8 cellular contexts compared by ENCODE assay signal in the genomic region with DNA sequence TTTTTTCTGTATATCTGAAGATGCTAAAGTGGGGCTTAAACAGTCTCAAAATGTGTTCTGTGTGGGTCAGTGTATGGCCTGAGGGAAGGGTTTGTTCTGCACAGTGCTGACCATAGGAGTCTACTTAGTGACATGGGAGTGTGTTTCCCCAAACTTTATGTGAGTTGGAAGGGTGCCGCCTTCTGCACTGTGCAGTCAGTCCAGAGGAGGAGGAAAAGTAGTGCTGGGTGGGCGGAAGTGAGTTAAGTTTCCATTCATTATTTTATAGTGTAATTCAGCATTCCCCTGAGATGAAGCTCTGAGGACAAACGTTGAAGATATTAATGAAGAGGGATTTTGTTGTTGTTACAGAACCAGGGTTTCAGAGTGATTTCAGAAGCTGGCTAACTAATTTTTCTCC. TPM values are rescaled to one million over a fixed set of nuclear protein-coding genes. Genes with fewer than 3 reads are reported as not detected.
DNase-seq lines count a peak whose midpoint lies in the region; ATAC-seq, FAIRE-seq and TF ChIP-seq lines count a peak whose summit lies in the region.
"Had no signal": no experiment of that assay in that cellular context is flagged by ENCODE, and none has a peak within 500 bp of the region (broad histone marks: within the 10 kb centered on the region; RNA-seq: fewer than 3 reads in every experiment).

No MANE protein-coding gene starts in this region.

- no peak for DNase-seq in GM12891 (ENCODE audit: insufficient read length, low spot score)
- no peak for DNase-seq in T-cell
- no peak for DNase-seq in NCI-H2081 treated with DMSO at 0.1 percent for 48 hours (lab: John Stamatoyannopoulos, UW)
- DNase-seq in DMS53 treated with DMSO at 0.1 percent for 48 hours (lab: John Stamatoyannopoulos, UW; ENCODE audit: unreplicated experiment): no peak

- H3K4me1 Mint-ChIP-seq in T-cell: peaks cover 33 to 59% (median 47%) of the 10 kb centered on the region in 3 donors

- FAIRE-seq in GM12891 (lab: Jason Lieb, UNC): peak; percentile 77
- FAIRE-seq: bronchial epithelial cell had no signal

- H3K4me1 ChIP-seq in gastroesophageal sphincter (peaks cover 0 to 15% (median 0%) of the 10 kb centered on the region in 3 donors), skeletal muscle satellite cell (ENCODE audit: control insufficient read depth, insufficient read depth, low read length) (peaks cover 17% of the 10 kb centered on the region)

- H3K36me3 Mint-ChIP-seq in T-cell: peaks cover 8% of the 10 kb centered on the region

- no peak for TF ChIP-seq CTCF in gastroesophageal sphincter (IDR thresholded peaks at IDR 0.05)

- peaks cover 0 to 10% of the 10 kb centered on the region in 2 donors for H3K27me3 Mint-ChIP-seq in T-cell

- no peak for TF ChIP-seq POLR2A in GM12891 (IDR thresholded peaks at IDR 0.05; ENCODE audit: low read depth, low read length)
- TF ChIP-seq POLR2A in gastroesophageal sphincter (IDR thresholded peaks at IDR 0.05): no peak

- no peak for TF ChIP-seq EP300 in gastroesophageal sphincter (IDR thresholded peaks at IDR 0.05)

- H3K27me3 ChIP-seq in gastroesophageal sphincter (peaks cover 9% of the 10 kb centered on the region), skeletal muscle satellite cell (ENCODE audit: control insufficient read depth, insufficient read depth, low read length) (no peaks in the 10 kb centered on the region)

- 44% methylated on average over 2 of the region's 3 CpGs; no CpG with 5 or more reads in 1 of the 2 donors for WGBS in gastroesophageal sphincter (ENCODE audit: low coverage in 1 of 2), 2 donors

- H3K9me3 ChIP-seq in gastroesophageal sphincter (no peaks in the 10 kb centered on the region), skeletal muscle satellite cell (replicated peaks; ENCODE audit: low read length) (no peaks in the 10 kb centered on the region)

- POLR2A ChIA-PET in T-cell (lab: Charles Lee): no interaction called here

- H3K27ac ChIP-seq in gastroesophageal sphincter: peak overlapping the region in 3 of 4 donors; percentile 72 to 76 (median 72)

- peak overlapping the region; percentile 69 for H3K9ac ChIP-seq in skeletal muscle satellite cell (ENCODE audit: low read depth, low read length)

- no peaks in the 10 kb centered on the region for H3K9me3 Mint-ChIP-seq in T-cell

- CTCF ChIA-PET in T-cell (lab: Charles Lee): interaction anchor here in 1 of 2 donors (1.2 kb wide), 1 partner anchor 10 kb away, joined by 10 read pairs; no protein-coding TSS in a partner anchor

- ATAC-seq in T-cell (replicated peaks in 1 of 4): no peak
- peak; percentile 34 for ATAC-seq in gastroesophageal sphincter
- ATAC-seq in HG03108 (IDR thresholded peaks at IDR 0.05; ENCODE audit: unreplicated experiment): no peak

- H3K4me3 Mint-ChIP-seq in T-cell: peak overlapping the region; percentile 67 to 80 (median 79)

- H3K36me3 ChIP-seq in gastroesophageal sphincter (no peaks in the 10 kb centered on the region), skeletal muscle satellite cell (ENCODE audit: insufficient read depth, low read length) (no peaks in the 10 kb centered on the region)

- peak overlapping the region; percentile 86 for H3K4me2 ChIP-seq in skeletal muscle satellite cell (ENCODE audit: low read length)

- peak overlapping the region in 1 of 2 donors; percentile 59 for H3K4me3 ChIP-seq in gastroesophageal sphincter
- peak overlapping the region; percentile 77 for H3K4me3 ChIP-seq in skeletal muscle satellite cell (ENCODE audit: low read length)

- H3K27ac Mint-ChIP-seq in T-cell: peak overlapping the region; percentile 47 to 56

TF ChIP-seq in GM12891, 5 proteins besides CTCF, POLR2A, EP300 and RAD21:
- TF ChIP-seq SPI1 (IDR thresholded peaks at IDR 0.05; ENCODE audit: low read depth, low read length) (no peak), POU2F2 (IDR thresholded peaks at IDR 0.05; ENCODE audit: low read depth, low read length) (no peak), POLR2AphosphoS5 (IDR thresholded peaks at IDR 0.05; ENCODE audit: low read depth, low read length) (no peak), TAF1 (IDR thresholded peaks at IDR 0.05; ENCODE audit: low read depth, low read length) (no peak), PAX5 (IDR thresholded peaks at IDR 0.05; ENCODE audit: insufficient read depth, low read length, severe bottlenecking) (no peak)
TF ChIP-seq in GM12891: peak in this region for 0.

RNA-seq across cellular contexts. Expression of gene CHST7, which starts 2.9 kb away (rescaled TPM):
- polyA plus RNA-seq in GM12891 (2012; ENCODE audit: low read depth, missing spikeins): 5.2 TPM
- total RNA-seq in T-cell (1 to 10 TPM; 3.3 to 8.0 (median 6.4) TPM), gastroesophageal sphincter (10 to 100 TPM; 12.1 to 22.3 (median 18.3) TPM)
- total RNA-seq in skeletal muscle satellite cell (2012; rRNA removed): 16.2 and 26.4 TPM in 2 replicates

RNA-seq across cellular contexts. Expression of gene ZNF674, which starts 31.2 kb away (rescaled TPM):
- 1.2 TPM for polyA plus RNA-seq in GM12891 (2012; ENCODE audit: low read depth, missing spikeins)
- total RNA-seq in T-cell (1 to 10 TPM; 3.2 to 5.5 (median 4.6) TPM), gastroesophageal sphincter (1 to 10 TPM; 3.1 to 5.7 (median 5.5) TPM)
- 2.0 and 2.8 TPM in 2 replicates for total RNA-seq in skeletal muscle satellite cell (2012; rRNA removed)
